In the genomic region with DNA sequence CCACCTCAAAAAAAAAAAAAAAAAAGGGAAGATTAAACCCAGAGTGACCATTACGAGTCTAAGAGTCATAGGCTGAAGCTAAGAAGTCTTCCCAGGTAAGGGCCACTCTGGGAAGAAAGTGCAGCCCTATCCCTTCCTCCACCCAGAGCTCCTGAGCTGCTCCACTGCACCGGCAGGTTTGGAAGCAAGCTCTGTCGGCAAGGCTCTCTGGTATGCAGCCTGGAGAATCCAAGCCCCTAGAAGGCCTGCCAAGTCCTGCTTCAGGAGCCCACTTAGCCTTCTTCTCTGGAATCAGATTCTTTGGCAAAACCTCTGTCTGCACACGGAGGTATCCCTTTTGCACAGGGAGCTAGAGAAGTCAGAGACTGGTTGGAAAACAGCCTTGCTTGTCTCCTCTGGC, we compare ENCODE assay signal across 19 cellular contexts.
"Had no signal": no experiment of that assay in that cellular context is flagged by ENCODE, and none has a peak within 500 bp of the region (broad histone marks: within the 10 kb centered on the region; RNA-seq: fewer than 3 reads in every experiment).

No MANE protein-coding gene starts in this region.

- H3K36me3 Mint-ChIP-seq: activated naive CD8-positive, alpha-beta T cell; mesothelial cell of epicardium had no signal

- ATAC-seq: activated T-cell treated with anti-CD3 and anti-CD28 coated beads, Interleukin-2, amount 50 U/mL, for 72 hours; heart right ventricle; left cardiac atrium; stimulated activated naive CD8-positive, alpha-beta T cell treated with anti-CD3 and anti-CD28 coated beads, Interleukin-15, Interleukin-2, amounts not matched to agents 100 U/mL and 50 U/mL, for 24 hours had no signal

- H3K4me1 ChIP-seq: breast epithelium, heart right ventricle had no signal

- H3K4me1 Mint-ChIP-seq: activated CD4-positive, alpha-beta T cell treated with anti-CD3 and anti-CD28 coated beads, Interleukin-2, amount 10 ng/mL, durations not matched to agents 24 days and 14 days had no signal

- H3K27ac ChIP-seq: breast epithelium, epithelial cell of prostate, heart right ventricle, neutrophil had no signal

- H3K9me3 ChIP-seq: breast epithelium, heart right ventricle, neutrophil had no signal

- H3K27me3 ChIP-seq: breast epithelium, heart right ventricle had no signal

- H3K9me3 Mint-ChIP-seq: activated CD4-positive, alpha-beta T cell treated with anti-CD3 and anti-CD28 coated beads, Interleukin-2, amount 10 ng/mL, durations not matched to agents 24 days and 14 days; activated T-cell treated with anti-CD3 and anti-CD28 coated beads, Interleukin-2, amount 50 U/mL, for 72 hours; mesothelial cell of epicardium had no signal

- H3K4me3 Mint-ChIP-seq: activated CD4-positive, alpha-beta T cell treated with anti-CD3 and anti-CD28 coated beads, Interleukin-2, amount 10 ng/mL, durations not matched to agents 24 days and 14 days; activated naive CD8-positive, alpha-beta T cell; activated T-cell treated with anti-CD3 and anti-CD28 coated beads, Interleukin-2, amount 50 U/mL, for 72 hours; mesothelial cell of epicardium had no signal

- H3K27me3 Mint-ChIP-seq: activated naive CD8-positive, alpha-beta T cell had no signal

- H3K27ac Mint-ChIP-seq: activated CD4-positive, alpha-beta T cell treated with anti-CD3 and anti-CD28 coated beads, Interleukin-2, amount 10 ng/mL, durations not matched to agents 24 days and 14 days; activated naive CD8-positive, alpha-beta T cell; activated T-cell treated with anti-CD3 and anti-CD28 coated beads, Interleukin-2, amount 50 U/mL, for 72 hours; mesothelial cell of epicardium had no signal

- H3K36me3 ChIP-seq: breast epithelium, heart right ventricle, neutrophil had no signal

- H3K4me3 ChIP-seq: breast epithelium, heart right ventricle, lung had no signal

- DNase-seq: activated CD4-positive, alpha-beta T cell treated with anti-CD3 and anti-CD28 coated beads, Interleukin-2, amount 10 ng/mL, durations not matched to agents 24 days and 14 days; activated CD4-positive, CD25-positive, alpha-beta regulatory T cell; activated CD8-positive, alpha-beta memory T cell treated with anti-CD3 and anti-CD28 coated beads, Interleukin-2, amount 50 U/mL, for 48 hours; activated gamma-delta T cell treated with Interleukin-2 at 50 U/mL for 16 hours; activated T-cell treated with anti-CD3 and anti-CD28 coated beads, Interleukin-2, amount 50 U/mL, for 72 hours; heart right ventricle; small intestine; stimulated activated CD4-positive, alpha-beta T cell treated with anti-CD3 and anti-CD28 coated beads, Interleukin-4, amount 100 ng/mL, for 4 hours; stimulated activated CD8-positive, alpha-beta memory T cell treated with anti-CD3 and anti-CD28 coated beads, Interleukin-4, amount 100 ng/mL, for 48 hours; stimulated activated naive CD8-positive, alpha-beta T cell treated with anti-CD3 and anti-CD28 coated beads, Interleukin-15, Interleukin-2, amounts not matched to agents 100 U/mL and 50 U/mL, for 24 hours; T-helper 2 cell; trophoblast cell had no signal
